Comparison of ENCODE assay signal across 14 cellular contexts in genomic region chr10:61643316-61643751, GRCh38. TPM values are rescaled to one million over a fixed set of nuclear protein-coding genes. Genes with fewer than 3 reads are reported as not detected.
DNase-seq lines count a peak whose midpoint lies in the region; ATAC-seq and TF ChIP-seq lines count a peak whose summit lies in the region.
"Had no signal": no experiment of that assay in that cellular context is flagged by ENCODE, and none has a peak within 500 bp of the region (broad histone marks: within the 10 kb centered on the region; RNA-seq: fewer than 3 reads in every experiment).

No MANE protein-coding gene starts in this region.

- no peaks in the 10 kb centered on the region for H4K20me1 ChIP-seq in PC-3 (ENCODE audit: low read length)

- H3K4me1 ChIP-seq in PC-3 (ENCODE audit: insufficient read depth, low read length) (no peaks in the 10 kb centered on the region), thyroid gland (peaks cover 8% of the 10 kb centered on the region in 2 donors)

- 60 to 93% methylated on average over 1 of the region's 1 CpG for WGBS in thyroid gland, 2 donors

- intact Hi-C loops in PC-3 (cut with micrococcal nuclease) (no loop called here), thyroid gland (cut with DNase I) (no loop called here)

- no peak for TF ChIP-seq POLR2A in thyroid gland (IDR thresholded peaks at IDR 0.05)

- no peaks in the 10 kb centered on the region for H3F3A ChIP-seq in PC-3 (ENCODE audit: low read length, unreplicated experiment)

- no peaks in the 10 kb centered on the region for H3K79me2 ChIP-seq in PC-3 (ENCODE audit: low read length)

- H3K9me3 ChIP-seq in PC-3 (ENCODE audit: low read length): no peaks in the 10 kb centered on the region
- H3K9me3 ChIP-seq in thyroid gland: no peaks in the 10 kb centered on the region
- H3K9me3 ChIP-seq: SJSA1 had no signal

- H3K4me2 ChIP-seq in PC-3 (ENCODE audit: low read length): no peak overlapping the region

- H3K27me3 ChIP-seq in PC-3 (ENCODE audit: low read length): no peaks in the 10 kb centered on the region
- H3K27me3 ChIP-seq in thyroid gland: no peaks in the 10 kb centered on the region
- H3K27me3 ChIP-seq: SJSA1 had no signal

- DNase-seq in AG08395 (ENCODE audit: low spot score) (peak; percentile 20), HCEC 1CT (peak; percentile 71), PC-3 (peak; percentile 22), fibroblast of the conjunctiva (ENCODE audit: low read depth) (peak; percentile 48), iPS-NIHi11 (ENCODE audit: low spot score) (no peak), DMS153 (lab: John Stamatoyannopoulos, UW) (no peak), thyroid gland (no peak), DMS79 treated with DMSO at 0.1 percent for 48 hours (lab: John Stamatoyannopoulos, UW) (no peak)
- DNase-seq: activated naive CD4-positive, alpha-beta T cell; CD4-positive, alpha-beta T cell; cortex of kidney; stimulated activated naive CD8-positive, alpha-beta T cell treated with anti-CD3 and anti-CD28 coated beads, Interleukin-15, amount 100 ng/mL, for 72 hours had no signal

- no peaks in the 10 kb centered on the region for H3K36me3 ChIP-seq in PC-3 (ENCODE audit: low read depth, low read length)
- H3K36me3 ChIP-seq in thyroid gland: no peaks in the 10 kb centered on the region
- H3K36me3 ChIP-seq: SJSA1 had no signal

- POLR2A ChIA-PET in PC-3 (lab: Charles Lee; ENCODE audit: unreplicated experiment): no interaction called here

- no peak overlapping the region for H3K4me3 ChIP-seq in PC-3 (ENCODE audit: low read length)
- H3K4me3 ChIP-seq in thyroid gland (replicated peaks in 1 of 3): no peak overlapping the region
- H3K4me3 ChIP-seq: SJSA1 had no signal

- BruUV-seq in PC-3 (replicated peaks; lab: Mats Ljungman, UMichigan): no TSS peak

- no peak for TF ChIP-seq CTCF in PC-3 (conservative IDR thresholded peaks at IDR 0.05; ENCODE audit: low read depth, low read length)
- no peak for TF ChIP-seq CTCF in thyroid gland (IDR thresholded peaks at IDR 0.05)

- no peak overlapping the region for H2AFZ ChIP-seq in PC-3 (ENCODE audit: low read length)

- 0 out of 2 replicates have a peak, but pooled peaks have one; percentile 18 for ATAC-seq in PC-3
- ATAC-seq: natural killer cell treated with Interleukin-12 subunit alpha and Interleukin-12 subunit beta and Interleukin-15 and Interleukin-18, amount 100 ng/mL, for 72 hours; stimulated activated naive CD8-positive, alpha-beta T cell treated with anti-CD3 and anti-CD28 coated beads, Interleukin-15, amount 100 ng/mL, for 72 hours had no signal

- H3K27ac ChIP-seq in PC-3 (ENCODE audit: low read length): no peak overlapping the region
- H3K27ac ChIP-seq in thyroid gland: no peak overlapping the region
- H3K27ac ChIP-seq: SJSA1 had no signal

- CTCF ChIA-PET in PC-3 (lab: Charles Lee): no interaction called here

- no peaks in the 10 kb centered on the region for H3K9me2 ChIP-seq in PC-3 (replicated peaks; ENCODE audit: low read length)

- H3K9ac ChIP-seq in PC-3 (ENCODE audit: low read length): no peak overlapping the region

RNA-seq across cellular contexts. Expression of gene CABCOCO1, which starts 19.4 kb away (rescaled TPM):
- total RNA-seq in PC-3 (2014; rRNA removed): not detected in 2 replicates
- under 1 TPM in 2 of 4 donors, not detected in 2; 0.45 to 0.54 TPM for total RNA-seq in thyroid gland
- total RNA-seq: CD4-positive, alpha-beta T cell; natural killer cell treated with Interleukin-12 subunit alpha and Interleukin-12 subunit beta and Interleukin-15 and Interleukin-18, amount 100 ng/mL, for 72 hours had no signal

Comparison
In these comparisons a context has a peak if more than half of its experiments do, and no peak if none do; other contexts are left out.
1. DNase-seq: peak in AG08395 (single experiment), HCEC 1CT (single experiment), PC-3 (single experiment) and fibroblast of the conjunctiva (single experiment); none in iPS-NIHi11 (single experiment), DMS153 (single experiment), thyroid gland (0 of 2) and DMS79 treated with DMSO at 0.1 percent for 48 hours (single experiment).